ENCODE assay signal across 8 cellular contexts in genomic region chr3:18445421-18446066, GRCh38. TPM values are rescaled to one million over a fixed set of nuclear protein-coding genes. Genes with fewer than 3 reads are reported as not detected.
DNase-seq lines count a peak whose midpoint lies in the region; ATAC-seq, FAIRE-seq and TF ChIP-seq lines count a peak whose summit lies in the region.

No MANE protein-coding gene starts in this region.

- H3K4me1 ChIP-seq in DND-41 (ENCODE audit: insufficient read depth, low read length), result peaks cover 57% of the 10 kb centered on the region
- peaks cover 0 to 10% of the 10 kb centered on the region in 2 experiments; a peak in 2 of 4 replicates for H3K4me1 ChIP-seq in HCT116 (ENCODE audit: control insufficient read depth in 1 of 2, insufficient read depth in 2 of 2, low read length in 2 of 2)

- peak overlapping the region; percentile 92 for H3K27ac Mint-ChIP-seq in activated naive CD4-positive, alpha-beta T cell treated with anti-CD3 and anti-CD28 coated beads for 36 hours

- H3K9me3 ChIP-seq in DND-41 (ENCODE audit: insufficient read depth, low read length, severe bottlenecking) (peaks cover 9% of the 10 kb centered on the region), HCT116 (ENCODE audit: control insufficient read depth in 1 of 2, insufficient read depth in 1 of 2, low read depth in 1 of 2, low read length in 2 of 2) (no peaks in the 10 kb centered on the region)

- POLR2A ChIA-PET in HCT116 (lab: Charles Lee), result no interaction called here
- POLR2A ChIA-PET in RWPE1 (lab: Yijun Ruan, JAX; ENCODE audit: low non-redundant PET), result no interaction called here

- TF ChIP-seq RAD21 in HCT116 (IDR thresholded peaks at IDR 0.05; ENCODE audit: low read depth), result no peak

- H3K27me3 ChIP-seq in DND-41 (ENCODE audit: insufficient read depth, low read length, poor library complexity) (no peaks in the 10 kb centered on the region), HCT116 (ENCODE audit: insufficient read depth, low read length) (peaks cover 41% of the 10 kb centered on the region)

- no TSS peak for BruUV-seq in HCT116 (replicated peaks; lab: Mats Ljungman, UMichigan)

- H3K4me3 ChIP-seq in DND-41 (ENCODE audit: low read depth in 1 of 2, low read length in 2 of 2), result peak overlapping the region; percentile 38 to 84
- H3K4me3 ChIP-seq in HCT116 (replicated peaks in 1 of 2; ENCODE audit: low read depth in 1 of 2, low read length in 2 of 2), result peak overlapping the region; percentile 31 to 42

- no peak for TF ChIP-seq POLR2A in HCT116 (IDR thresholded peaks at IDR 0.05; ENCODE audit: borderline replicate concordance, extremely low read depth, insufficient read depth, insufficient read length)

- H3K4me2 ChIP-seq in DND-41 (ENCODE audit: insufficient read depth, low read length) (peak overlapping the region; percentile 90), HCT116 (ENCODE audit: low read length) (peak overlapping the region; percentile 64)

- H3K9ac ChIP-seq in DND-41 (ENCODE audit: low read depth, low read length), result peak overlapping the region; percentile 90
- no peak overlapping the region for H3K9ac ChIP-seq in HCT116 (ENCODE audit: low read length)

- H3K4me1 Mint-ChIP-seq in activated naive CD4-positive, alpha-beta T cell treated with anti-CD3 and anti-CD28 coated beads for 36 hours (ENCODE audit: low read depth), result peaks cover 34% of the 10 kb centered on the region

- TF ChIP-seq CTCF in DND-41 (IDR thresholded peaks at IDR 0.05; ENCODE audit: borderline replicate concordance, extremely low read depth, low read length, poor library complexity, severe bottlenecking) (peak; percentile 58), HCT116 (IDR thresholded peaks at IDR 0.05 in 2 of 3, conservative IDR thresholded peaks at IDR 0.05 in 1 of 3; ENCODE audit: borderline replicate concordance in 1 of 3, insufficient read depth in 1 of 3, low read depth in 2 of 3, low read length in 2 of 3) (no peak), RWPE1 (conservative IDR thresholded peaks at IDR 0.05; ENCODE audit: low read depth) (peak; percentile 14; the same call in 1 of the 2 replicates)

- ATAC-seq in DND-41 (ENCODE audit: insufficient read depth, low read depth) (peak; percentile 62), HCT116 (peak; percentile 39)

- CTCF ChIA-PET in HCT116 (lab: Charles Lee) (interaction anchor here (2.4 kb wide), 1 partner anchor 551 kb away, joined by 9 read pairs; no protein-coding TSS in a partner anchor), RWPE1 (lab: Yijun Ruan, JAX) (no interaction called here)
- CTCF ChIA-PET in activated naive CD4-positive, alpha-beta T cell treated with anti-CD3 and anti-CD28 coated beads for 36 hours (lab: Charles Lee), result interaction anchor here (0.6 to 1.1 kb wide), 8 partner anchors 11 to 313 kb away, joined by 3 to 6 read pairs (median 3); no protein-coding TSS in a partner anchor

- H3K36me3 ChIP-seq in DND-41 (ENCODE audit: insufficient read depth, low read length) (peaks cover 16% of the 10 kb centered on the region), HCT116 (ENCODE audit: control insufficient read depth in 1 of 2, insufficient read depth in 2 of 2, low read length in 2 of 2) (no peaks in the 10 kb centered on the region)

- no peak for FAIRE-seq in RCC 7860 (lab: Jason Lieb, UNC)

- peak overlapping the region; percentile 90 for H3K4me3 Mint-ChIP-seq in activated naive CD4-positive, alpha-beta T cell treated with anti-CD3 and anti-CD28 coated beads for 36 hours

- H3K79me2 ChIP-seq in DND-41 (ENCODE audit: insufficient read depth, low read length) (peaks cover 74% of the 10 kb centered on the region), HCT116 (ENCODE audit: insufficient read depth, low read length) (no peaks in the 10 kb centered on the region)

- no peaks in the 10 kb centered on the region for H3K9me2 ChIP-seq in HCT116 (ENCODE audit: insufficient read depth)

- H2AFZ ChIP-seq in DND-41 (ENCODE audit: low read depth, low read length) (peak overlapping the region; percentile 80), HCT116 (ENCODE audit: low read depth, low read length, poor library complexity, severe bottlenecking) (no peak overlapping the region)

- H3K27ac ChIP-seq in DND-41 (ENCODE audit: low read length), result peak overlapping the region; percentile 78
- no peak overlapping the region for H3K27ac ChIP-seq in HCT116 (ENCODE audit: low read depth, low read length)
- no peak overlapping the region for H3K27ac ChIP-seq in RWPE1

- intact Hi-C loops in HCT116 (cut with micrococcal nuclease), result no loop called here
- intact Hi-C loops in activated naive CD4-positive, alpha-beta T cell treated with anti-CD3 and anti-CD28 coated beads for 36 hours (cut with micrococcal nuclease), result loop anchor here (1.0 to 10.0 kb wide), 10 partner anchors 55 to 1561 kb away; partner anchors contain the start of genes PLCL2 and RAB5A

- RAD21 ChIA-PET in HCT116 (lab: Charles Lee; ENCODE audit: low non-redundant PET in 1 of 2, low total read pairs in 2 of 2, uncharacterized antibody in 2 of 2, unreplicated experiment in 2 of 2), result no interaction called here

- DNase-seq in DND-41 (peak; percentile 73), HCT116 (ENCODE audit: low read depth, low spot score) (no peak), RWPE1 (ENCODE audit: low spot score) (no peak), inferior parietal cortex (ENCODE audit: extremely low spot score) (peak; percentile 20), kidney tubule cell (ENCODE audit: low spot score) (no peak), RCC 7860 (ENCODE audit: low spot score) (no peak)
- DNase-seq in activated naive CD4-positive, alpha-beta T cell treated with anti-CD3 and anti-CD28 coated beads for 36 hours, result peak; percentile 72
- DNase-seq in stimulated activated CD4-positive, alpha-beta T cell treated with anti-CD3 and anti-CD28 coated beads, Interleukin-1b, Interleukin-23, amount 100 ng/mL, for 48 hours, result peak; percentile 82

- peaks cover 8% of the 10 kb centered on the region for H3K9me3 Mint-ChIP-seq in activated naive CD4-positive, alpha-beta T cell treated with anti-CD3 and anti-CD28 coated beads for 36 hours

- peaks cover 4% of the 10 kb centered on the region for H4K20me1 ChIP-seq in DND-41 (ENCODE audit: insufficient read depth, low read length)
- no peaks in the 10 kb centered on the region for H4K20me1 ChIP-seq in HCT116 (ENCODE audit: insufficient read depth)

- H3K36me3 Mint-ChIP-seq in activated naive CD4-positive, alpha-beta T cell treated with anti-CD3 and anti-CD28 coated beads for 36 hours (ENCODE audit: low read depth), result peaks cover 79% of the 10 kb centered on the region

- H3K27me3 Mint-ChIP-seq in activated naive CD4-positive, alpha-beta T cell treated with anti-CD3 and anti-CD28 coated beads for 36 hours (ENCODE audit: low read depth), result no peaks in the 10 kb centered on the region

TF ChIP-seq in HCT116, 20 proteins besides CTCF, POLR2A, EP300 and RAD21:
- TF ChIP-seq SIN3A (IDR thresholded peaks at IDR 0.05; ENCODE audit: low read depth) (no peak), MAX (IDR thresholded peaks at IDR 0.05) (no peak), ELF1 (IDR thresholded peaks at IDR 0.05; ENCODE audit: borderline replicate concordance, low read depth) (no peak), EZH2 (IDR thresholded peaks at IDR 0.05) (no peak), EZH2phosphoT487 (IDR thresholded peaks at IDR 0.05; ENCODE audit: borderline replicate concordance) (no peak), CEBPB (IDR thresholded peaks at IDR 0.05; ENCODE audit: low read depth) (no peak), REST (IDR thresholded peaks at IDR 0.05; ENCODE audit: low read depth) (no peak), TCF7L2 (IDR thresholded peaks at IDR 0.05; ENCODE audit: borderline replicate concordance, extremely low read depth, insufficient read depth, insufficient read length) (no peak), ZNF274 (IDR thresholded peaks at IDR 0.05; ENCODE audit: low read depth, low read length) (no peak), CBX3 (IDR thresholded peaks at IDR 0.05; ENCODE audit: low read depth) (no peak), FOSL1 (IDR thresholded peaks at IDR 0.05; ENCODE audit: low read depth) (no peak), POLR2AphosphoS5 (IDR thresholded peaks at IDR 0.05; ENCODE audit: low read depth, low read length) (no peak)
TF ChIP-seq in HCT116: peak in this region for 0.

RNA-seq across cellular contexts. Expression of gene SATB1, which starts 20.4 kb away (rescaled TPM):
- 2.7 TPM for total RNA-seq in HCT116 (2021; ENCODE audit: unreplicated experiment)
- polyA plus RNA-seq in HCT116 (2012), result 2.4 and 4.0 TPM in 2 replicates
- total RNA-seq in activated naive CD4-positive, alpha-beta T cell treated with anti-CD3 and anti-CD28 coated beads for 36 hours, result 100 to 1,000 TPM; 303 to 305 TPM

Comparison
In these comparisons a context has a peak if more than half of its experiments do, and no peak if none do; other contexts are left out.
1. DNase-seq: peak in DND-41 (single experiment), activated naive CD4-positive, alpha-beta T cell treated with anti-CD3 and anti-CD28 coated beads for 36 hours (single experiment), inferior parietal cortex (single experiment) and stimulated activated CD4-positive, alpha-beta T cell treated with anti-CD3 and anti-CD28 coated beads, Interleukin-1b, Interleukin-23, amount 100 ng/mL, for 48 hours (single experiment); none in HCT116 (single experiment), RWPE1 (single experiment), kidney tubule cell (single experiment) and RCC 7860 (single experiment).
2. CTCF ChIP-seq: peak in DND-41 (single experiment) and RWPE1 (single experiment); none in HCT116 (0 of 3).
3. RNA of gene SATB1, which starts 20.4 kb away (total RNA-seq): 303 to 305 TPM in activated naive CD4-positive, alpha-beta T cell treated with anti-CD3 and anti-CD28 coated beads for 36 hours; 2.7 TPM in HCT116 (single experiment); every median in the first group is over 10 times any median in the second.